ENCODE assay signal across 8 cellular contexts in the genomic region with DNA sequence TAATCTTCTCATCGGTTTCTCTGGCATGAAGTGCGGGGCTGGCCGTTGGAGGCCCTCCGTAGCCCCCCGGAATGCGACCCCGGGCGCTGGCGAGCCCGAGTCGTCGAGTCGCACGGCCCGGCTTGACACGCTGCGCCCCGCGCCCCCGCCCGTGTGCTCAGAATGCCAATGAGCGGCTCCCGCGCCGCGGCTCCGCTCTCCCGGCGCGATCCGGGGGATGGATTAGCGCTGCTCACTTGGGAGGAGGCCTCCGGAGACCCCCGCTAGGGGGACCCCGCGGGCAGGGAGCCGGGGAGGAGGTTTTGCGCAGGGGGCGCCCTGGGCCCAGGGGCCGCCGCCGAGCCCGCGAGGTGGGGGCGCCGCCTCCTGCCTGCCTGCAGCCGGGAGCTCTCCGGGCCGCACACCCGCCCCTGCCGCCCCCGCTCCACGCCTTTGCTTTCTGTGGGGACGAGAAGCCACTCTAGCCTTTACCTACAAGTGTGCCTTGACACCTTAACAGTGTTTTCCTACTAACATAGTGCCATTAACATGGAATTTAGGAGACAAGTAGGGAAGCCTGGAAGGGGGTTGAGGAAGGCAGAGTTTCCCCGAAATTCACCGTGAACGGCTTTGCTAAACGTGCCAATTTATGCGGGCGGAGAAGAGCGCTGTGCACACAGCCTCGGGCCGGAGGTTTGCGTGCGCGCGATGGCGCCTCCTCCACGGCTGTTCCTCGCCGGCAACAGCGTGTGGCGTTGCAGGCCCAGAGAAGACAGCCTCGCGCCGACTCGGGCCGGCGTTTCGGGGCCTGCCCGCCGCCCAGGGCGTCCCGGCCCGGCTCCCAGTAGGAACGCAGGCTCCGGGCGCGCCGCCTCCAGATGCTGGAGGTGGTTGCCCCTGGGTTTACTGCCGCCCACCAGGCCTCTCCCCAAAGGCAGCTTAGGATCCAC. TPM values are rescaled to one million over a fixed set of nuclear protein-coding genes. Genes with fewer than 3 reads are reported as not detected.
A peak's percentile ranks its signal among the peaks of the same experiment; 100 is the strongest.
DNase-seq lines count a peak whose midpoint lies in the region; ATAC-seq and TF ChIP-seq lines count a peak whose summit lies in the region.

No MANE protein-coding gene starts in this region.

- H3K27ac ChIP-seq in urinary bladder (ENCODE audit: low read depth): no peak overlapping the region

- no peaks in the 10 kb centered on the region for H3K9me3 Mint-ChIP-seq in osteocyte (ENCODE audit: unreplicated experiment)

- TF ChIP-seq CTCF in osteocyte (IDR thresholded peaks at IDR 0.05): peak; percentile 72

- no peak overlapping the region for H3K27ac Mint-ChIP-seq in osteocyte (ENCODE audit: unreplicated experiment)

- H3K4me1 Mint-ChIP-seq in osteocyte (ENCODE audit: unreplicated experiment): peaks cover 24% of the 10 kb centered on the region

- peak overlapping the region; percentile 69 for H3K4me3 Mint-ChIP-seq in osteocyte (ENCODE audit: unreplicated experiment)

- H3K36me3 ChIP-seq in urinary bladder (ENCODE audit: insufficient read depth): no peaks in the 10 kb centered on the region

- peak; percentile 40 for ATAC-seq in HG02623 (IDR thresholded peaks at IDR 0.05; ENCODE audit: unreplicated experiment)
- ATAC-seq in GM18519 (IDR thresholded peaks at IDR 0.05; ENCODE audit: low FRiP score, unreplicated experiment): no peak

- DNase-seq in GDM1 (lab: John Stamatoyannopoulos, UW): peak; percentile 52
- peak; percentile 38 for DNase-seq in NCI-H774 (lab: John Stamatoyannopoulos, UW)
- peak; percentile 17 for DNase-seq in activated T-helper 9 cell treated with anti-CD3 and anti-CD28 coated beads, Interleukin-2, amount 50 U/mL, for 16 hours (ENCODE audit: low read depth)
- peak; percentile 20 for DNase-seq in fibroblast of the conjunctiva (ENCODE audit: low read depth)
- DNase-seq in osteocyte (ENCODE audit: extremely low spot score, unreplicated experiment): peak; percentile 90

- peaks cover 46% of the 10 kb centered on the region for H3K27me3 Mint-ChIP-seq in osteocyte (ENCODE audit: unreplicated experiment)

- no peaks in the 10 kb centered on the region for H3K36me3 Mint-ChIP-seq in osteocyte (ENCODE audit: unreplicated experiment)

- H3K4me1 ChIP-seq in urinary bladder (ENCODE audit: insufficient read depth): no peaks in the 10 kb centered on the region

- WGBS in urinary bladder: 3% methylated on average over 91 of the region's 91 CpGs

- peak overlapping the region; percentile 7 for H3K4me3 ChIP-seq in urinary bladder (ENCODE audit: low read depth, low read length)

RNA-seq across cellular contexts. Expression of a gene that starts 7.1 kb away (rescaled TPM):
- 0.08 and 0.11 TPM in 2 replicates for total RNA-seq in osteocyte
- 13.8 TPM for total RNA-seq in urinary bladder
- 8.6 TPM for polyA plus RNA-seq in urinary bladder

Comparison
In these comparisons a context has a peak if more than half of its experiments do, and no peak if none do; other contexts are left out.
1. DNase-seq: peak in every context shown above with its lines; median percentile 90 in osteocyte; 52 in GDM1; 38 in NCI-H774; 20 in fibroblast of the conjunctiva; 17 in activated T-helper 9 cell treated with anti-CD3 and anti-CD28 coated beads, Interleukin-2, amount 50 U/mL, for 16 hours.
2. RNA of a gene that starts 7.1 kb away (total RNA-seq): 13.8 TPM in urinary bladder (single experiment); 0.08 to 0.11 TPM in osteocyte; every median in the first group is over 10 times any median in the second.